Comparison of ENCODE assay signal across 14 cellular contexts in the genomic region with DNA sequence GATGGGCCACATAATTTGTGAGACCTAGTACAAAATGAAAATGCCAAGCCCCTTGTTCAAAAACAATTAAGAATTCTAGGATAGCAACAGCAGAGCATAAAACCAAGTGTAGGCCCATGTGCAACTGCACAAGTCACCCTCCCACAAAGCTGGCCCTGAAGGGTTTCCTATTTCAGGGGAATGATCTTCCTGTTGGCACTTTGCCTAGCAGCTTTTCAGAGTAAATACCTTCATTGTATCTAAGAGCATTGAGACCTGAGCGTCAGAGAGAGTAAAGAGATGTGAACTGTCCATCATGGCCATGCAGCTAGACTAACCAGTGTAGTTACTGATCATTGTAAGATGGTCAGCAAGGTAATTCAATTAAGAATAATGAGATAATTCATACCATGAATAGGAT.
DNase-seq lines count a peak whose midpoint lies in the region; ATAC-seq, FAIRE-seq and TF ChIP-seq lines count a peak whose summit lies in the region.
"Had no signal": no experiment of that assay in that cellular context is flagged by ENCODE, and none has a peak within 500 bp of the region (broad histone marks: within the 10 kb centered on the region; RNA-seq: fewer than 3 reads in every experiment).

No MANE protein-coding gene starts in this region.

- dilution Hi-C loops in keratinocyte (cut with MboI; ENCODE audit: extremely low pct_ligation_motif_present, low sequenced_read_pairs): no loop called here

- TF ChIP-seq EP300 in esophagus muscularis mucosa (IDR thresholded peaks at IDR 0.05): no peak

- no peak for ATAC-seq in GM19455 (IDR thresholded peaks at IDR 0.05; ENCODE audit: unreplicated experiment)
- ATAC-seq: naive thymus-derived CD8-positive, alpha-beta T cell had no signal

- H3K4me1 ChIP-seq in keratinocyte (ENCODE audit: control insufficient read depth, extremely low read depth, insufficient read depth, low read length) (no peaks in the 10 kb centered on the region), esophagus muscularis mucosa (no peaks in the 10 kb centered on the region)

- no peak for TF ChIP-seq POLR2A in esophagus muscularis mucosa (IDR thresholded peaks at IDR 0.05; ENCODE audit: low read depth)

- H4K20me1 ChIP-seq in keratinocyte (ENCODE audit: control insufficient read depth, extremely low read depth, insufficient read depth, low read length): no peaks in the 10 kb centered on the region

- no peak overlapping the region for H3K4me2 ChIP-seq in keratinocyte (ENCODE audit: control insufficient read depth, extremely low read depth, insufficient read depth, low read depth, low read length)

- no peak overlapping the region for H3K27ac ChIP-seq in keratinocyte (ENCODE audit: control insufficient read depth, insufficient read depth, low read length)
- no peak overlapping the region for H3K27ac ChIP-seq in esophagus muscularis mucosa (replicated peaks in 1 of 4)
- H3K27ac ChIP-seq: C4-2B had no signal

- TF ChIP-seq CTCF in keratinocyte (optimal IDR thresholded peaks at IDR 0.05 in 1 of 3, IDR thresholded peaks at IDR 0.05 in 1 of 3, conservative IDR thresholded peaks at IDR 0.05 in 1 of 3; ENCODE audit: extremely low read depth in 1 of 3, insufficient read depth in 2 of 3, low read length in 3 of 3) (no peak), esophagus muscularis mucosa (IDR thresholded peaks at IDR 0.05) (no peak)

- H3K9ac ChIP-seq in keratinocyte (ENCODE audit: control insufficient read depth, extremely low read depth, insufficient read depth, low read length): no peak overlapping the region

- peak; percentile 11 for DNase-seq in Daoy (ENCODE audit: low read depth)
- DNase-seq in NCI-H2081 (lab: John Stamatoyannopoulos, UW): peak; percentile 80 to 83
- DNase-seq in RPMI8226: peak; percentile 18
- no peak for DNase-seq in keratinocyte (ENCODE audit: low read depth, low spot score)
- DNase-seq in esophagus muscularis mucosa (ENCODE audit: extremely low spot score): no peak
- no peak for DNase-seq in NAMALWA (ENCODE audit: low spot score)
- no peak for DNase-seq in amygdala (lab: John Stamatoyannopoulos, UW)
- DNase-seq: amniotic stem cell; Karpas-422; naive thymus-derived CD8-positive, alpha-beta T cell had no signal

- H2AFZ ChIP-seq in keratinocyte (ENCODE audit: control insufficient read depth, low read length): no peak overlapping the region

- intact Hi-C loops in esophagus muscularis mucosa (cut with DNase I): no loop called here

- H3K36me3 ChIP-seq in keratinocyte (ENCODE audit: control insufficient read depth in 2 of 2, extremely low read depth in 1 of 2, insufficient read depth in 2 of 2, low read length in 2 of 2) (no peaks in the 10 kb centered on the region), esophagus muscularis mucosa (no peaks in the 10 kb centered on the region)

- no peaks in the 10 kb centered on the region for H3K79me2 ChIP-seq in keratinocyte (ENCODE audit: control insufficient read depth, insufficient read depth, low read length)

- H3K27me3 ChIP-seq in keratinocyte (ENCODE audit: control insufficient read depth, extremely low read depth, insufficient read depth, low read length): no peaks in the 10 kb centered on the region
- H3K27me3 ChIP-seq in esophagus muscularis mucosa: no peaks in the 10 kb centered on the region

- WGBS in esophagus muscularis mucosa: 44% methylated on average over 1 of the region's 1 CpG

- peak; percentile 56 for FAIRE-seq in keratinocyte (lab: Jason Lieb, UNC)
- FAIRE-seq: RCC 7860, TTC549 had no signal

- H3K4me3 ChIP-seq in keratinocyte (ENCODE audit: control insufficient read depth in 2 of 3, extremely low read depth in 1 of 3, insufficient read depth in 2 of 3, low read depth in 1 of 3, low read length in 3 of 3) (no peak overlapping the region), esophagus muscularis mucosa (no peak overlapping the region)

- no peaks in the 10 kb centered on the region for H3K9me3 ChIP-seq in keratinocyte (ENCODE audit: control insufficient read depth, low read depth, low read length)
- H3K9me3 ChIP-seq in esophagus muscularis mucosa: no peaks in the 10 kb centered on the region

- H3K9me1 ChIP-seq in keratinocyte (ENCODE audit: control insufficient read depth, extremely low read depth, insufficient read depth, low read length): no peaks in the 10 kb centered on the region

Comparison
In these comparisons a context has a peak if more than half of its experiments do, and no peak if none do; other contexts are left out.
1. DNase-seq: peak in Daoy (single experiment), NCI-H2081 (2 of 2) and RPMI8226 (single experiment); none in keratinocyte (single experiment), esophagus muscularis mucosa (single experiment), NAMALWA (single experiment) and amygdala (0 of 56).